In the genomic region with DNA sequence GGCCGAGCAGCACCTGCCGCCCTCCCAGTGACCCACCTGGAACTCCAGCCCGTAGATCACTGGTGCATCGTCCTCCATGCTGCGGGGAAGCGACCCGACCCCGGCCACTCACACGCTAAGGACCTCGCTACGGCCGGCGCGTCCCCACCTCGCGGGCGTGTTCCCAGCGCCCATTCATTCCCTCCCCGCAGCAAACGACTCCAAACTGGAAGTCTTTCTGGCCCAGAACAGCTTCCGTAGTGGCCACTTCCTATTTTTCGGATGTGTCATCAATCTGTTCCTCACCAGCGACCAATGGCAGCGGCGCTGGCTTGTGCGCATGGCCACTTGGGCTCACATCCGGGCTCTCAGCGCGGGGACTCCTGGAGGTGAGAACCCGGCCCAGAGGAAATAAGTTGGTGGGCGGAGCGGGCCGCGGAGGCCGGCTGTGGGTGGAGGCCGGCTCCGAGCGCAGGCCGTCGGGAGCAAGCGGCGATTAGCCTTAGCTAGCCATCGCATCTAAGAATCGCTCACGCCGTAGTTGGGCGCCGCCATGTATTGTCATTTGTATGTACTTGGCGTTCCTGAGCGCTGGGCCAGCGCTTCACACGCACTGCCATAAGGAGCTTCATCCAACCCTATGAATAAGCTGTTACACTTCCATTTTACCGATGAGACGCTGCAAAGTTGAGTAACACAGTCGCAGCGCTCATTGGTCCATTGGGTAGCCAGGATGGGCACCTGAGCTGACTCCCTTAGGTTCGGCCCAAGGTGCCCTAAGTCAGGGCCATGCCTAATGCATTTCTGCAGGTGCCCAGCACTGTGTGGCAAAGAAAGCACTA, we compare ENCODE assay signal across 8 cellular contexts. TPM values are rescaled to one million over a fixed set of nuclear protein-coding genes. Genes with fewer than 3 reads are reported as not detected.
DNase-seq lines count a peak whose midpoint lies in the region; ATAC-seq and TF ChIP-seq lines count a peak whose summit lies in the region.

Gene EIPR1, minus strand, starts transcription at position 207 of the 821 bp plus-strand sequence. Its CDS starts 129 bp downstream, at position 78.

- DNase-seq in NCI-H1694 treated with DMSO at 0.1 percent for 48 hours (lab: John Stamatoyannopoulos, UW) (peak; percentile 99), T-helper 17 cell (peak; percentile 87 to 93 (median 92)), amygdala (lab: John Stamatoyannopoulos, UW) (peak; percentile 82 to 99 (median 96)), left ventricle myocardium inferior (peak; percentile 99), prostate gland (ENCODE audit: low spot score) (peak; percentile 97)

- ATAC-seq in HG02885 (IDR thresholded peaks at IDR 0.05; ENCODE audit: poor library complexity, unreplicated experiment), result peak; percentile 82
- peak; percentile 82 for ATAC-seq in T-helper 17 cell

- H3K4me3 ChIP-seq in left ventricle myocardium inferior (peak within 1 kb of the TSS; percentile 97), prostate gland (peak within 1 kb of the TSS; percentile 57 to 73), urinary bladder (ENCODE audit: low read depth, low read length) (peak within 1 kb of the TSS; percentile 61)

- TF ChIP-seq POLR2A in GM15510 (IDR thresholded peaks at IDR 0.05; ENCODE audit: borderline replicate concordance, extremely low read depth, insufficient read length) (peak; percentile 79), prostate gland (IDR thresholded peaks at IDR 0.05) (peak; percentile 63)

- WGBS in prostate gland, result 2% methylated on average over 49 of the region's 57 CpGs
- WGBS in urinary bladder, result 1% methylated on average over 57 of the region's 57 CpGs

- H3K4me1 ChIP-seq in left ventricle myocardium inferior, result peaks cover 55% of the 10 kb centered on the region
- H3K4me1 ChIP-seq in prostate gland (replicated peaks), result no peaks in the 10 kb centered on the region
- H3K4me1 ChIP-seq in urinary bladder (ENCODE audit: insufficient read depth), result peaks cover 1% of the 10 kb centered on the region

- H3K36me3 Mint-ChIP-seq in T-helper 17 cell (ENCODE audit: low read depth), result peaks cover 3% of the 10 kb centered on the region

- H3K9me3 ChIP-seq in T-helper 17 cell (ENCODE audit: control insufficient read depth, low read length, poor library complexity, severe bottlenecking), result no peaks in the 10 kb centered on the region
- H3K9me3 ChIP-seq in left ventricle myocardium inferior (replicated peaks), result no peaks in the 10 kb centered on the region
- H3K9me3 ChIP-seq in prostate gland, result no peaks in the 10 kb centered on the region

- H3K27ac ChIP-seq in left ventricle myocardium inferior (replicated peaks) (peak within 1 kb of the TSS; percentile 97), prostate gland (peak within 1 kb of the TSS; percentile 86 to 91), urinary bladder (ENCODE audit: low read depth) (peak within 1 kb of the TSS; percentile 84)

- no peaks in the 10 kb centered on the region for H3K27me3 ChIP-seq in left ventricle myocardium inferior (ENCODE audit: low read depth)
- no peaks in the 10 kb centered on the region for H3K27me3 ChIP-seq in prostate gland (replicated peaks; ENCODE audit: insufficient read depth)

- peaks cover 32% of the 10 kb centered on the region for H3K4me1 Mint-ChIP-seq in T-helper 17 cell

- H3K4me3 Mint-ChIP-seq in T-helper 17 cell, result peak within 1 kb of the TSS; percentile 97

- H3K36me3 ChIP-seq in left ventricle myocardium inferior, result peaks cover 14% of the 10 kb centered on the region
- H3K36me3 ChIP-seq in prostate gland, result no peaks in the 10 kb centered on the region
- no peaks in the 10 kb centered on the region for H3K36me3 ChIP-seq in urinary bladder (ENCODE audit: insufficient read depth)

- H3K27me3 Mint-ChIP-seq in T-helper 17 cell, result no peaks in the 10 kb centered on the region

- H3K27ac Mint-ChIP-seq in T-helper 17 cell, result peak within 1 kb of the TSS; percentile 95

- intact Hi-C loops in left ventricle myocardium inferior (cut with micrococcal nuclease) (no loop called here), prostate gland (cut with DNase I) (loop anchor here (5.0 kb wide), 2 partner anchors 179 to 199 kb away; partner anchors contain the start of genes RNASEH1 and RPS7)

- TF ChIP-seq CTCF in left ventricle myocardium inferior (IDR thresholded peaks at IDR 0.05; ENCODE audit: borderline replicate concordance), result peak; percentile 46
- TF ChIP-seq CTCF in prostate gland (IDR thresholded peaks at IDR 0.05), result peak in 2 of 4 experiments; percentile 23 to 48

RNA-seq across cellular contexts. Expression of gene EIPR1, which starts in this region (rescaled TPM):
- total RNA-seq in T-helper 17 cell (10 to 100 TPM; 25.1 to 28.5 TPM), left ventricle myocardium inferior (12.2 TPM), prostate gland (10 to 100 TPM; 30.0 to 52.3 TPM), urinary bladder (14.9 TPM)
- polyA plus RNA-seq in urinary bladder, result 15.0 TPM

Comparison
In these comparisons a context has a peak if more than half of its experiments do, and no peak if none do; other contexts are left out.
1. Peak in every context shown above with its lines: DNase-seq, ATAC-seq, H3K4me3 ChIP-seq and H3K27ac ChIP-seq.